19 cellular contexts compared by ENCODE assay signal in the genomic region with DNA sequence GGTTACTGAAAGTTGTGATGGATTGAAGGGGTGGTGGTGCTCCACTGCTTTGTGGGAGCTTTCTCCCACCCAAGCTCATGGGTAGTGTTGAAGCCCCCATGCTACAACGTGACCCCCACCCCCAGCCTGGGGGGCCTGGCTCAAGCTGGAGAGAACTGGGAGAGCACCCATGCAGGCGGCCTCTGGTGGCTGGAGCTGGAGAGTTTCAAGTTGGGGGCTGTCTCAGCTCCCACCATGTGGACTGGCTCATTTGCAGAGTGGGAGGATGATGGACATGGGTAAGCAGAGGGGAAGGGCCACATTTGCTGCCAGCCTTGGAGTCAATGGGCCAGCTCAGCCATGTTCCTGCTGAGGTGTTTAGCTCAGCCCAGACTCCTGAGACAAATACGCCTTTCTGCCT.
DNase-seq lines count a peak whose midpoint lies in the region; ATAC-seq, FAIRE-seq and TF ChIP-seq lines count a peak whose summit lies in the region.
"Had no signal": no experiment of that assay in that cellular context is flagged by ENCODE, and none has a peak within 500 bp of the region (broad histone marks: within the 10 kb centered on the region; RNA-seq: fewer than 3 reads in every experiment).

No MANE protein-coding gene starts in this region.

- in situ Hi-C loops in GM12878 (cut with MboI) = no loop called here

- WGBS in GM12878 (ENCODE audit: insufficient coverage, insufficient replicate concordance, low lambda C conversion rate, missing lambda C conversion rate) = 58% methylated on average over 3 of the region's 3 CpGs

- TF ChIP-seq POLR2A in GM12878 (IDR thresholded peaks at IDR 0.05; ENCODE audit: low read depth, low read length) = no peak

- H3K4me2 ChIP-seq in GM12878 (ENCODE audit: control insufficient read depth, insufficient read depth) = peak overlapping the region; percentile 31; the same call in 1 of the 2 replicates
- H3K4me2 ChIP-seq: KMS-11 had no signal

- peaks cover 6% of the 10 kb centered on the region for H3K36me3 ChIP-seq in CD8-positive, alpha-beta memory T cell (ENCODE audit: insufficient read depth, low read length)
- peaks cover 10 to 36% of the 10 kb centered on the region in 2 experiments for H3K36me3 ChIP-seq in GM12878 (ENCODE audit: control insufficient read depth in 2 of 2, insufficient read depth in 2 of 2, low read length in 1 of 2)
- no peaks in the 10 kb centered on the region for H3K36me3 ChIP-seq in H7 (replicated peaks; ENCODE audit: control insufficient read depth, insufficient read depth, low read length)
- no peaks in the 10 kb centered on the region for H3K36me3 ChIP-seq in left lung

- no peak overlapping the region for H3K4me3 ChIP-seq in CD8-positive, alpha-beta memory T cell (ENCODE audit: low read length)
- no peak overlapping the region for H3K4me3 ChIP-seq in GM12878
- no peak overlapping the region for H3K4me3 ChIP-seq in H7 (ENCODE audit: insufficient read depth, low read depth, low read length)
- H3K4me3 ChIP-seq in left lung = no peak overlapping the region
- H3K4me3 ChIP-seq: BLaER1 treated with 17β-estradiol and CSF1 and Interleukin-3, amounts not matched to agents 10 nM and 100 nM; mucosa of descending colon had no signal

- CTCF ChIA-PET in CD8-positive, alpha-beta memory T cell (lab: Charles Lee) = interaction anchor here (0.8 to 0.9 kb wide), 2 partner anchors 19 to 43 kb away, joined by 3 to 4 read pairs; no protein-coding TSS in a partner anchor
- CTCF ChIA-PET in GM12878 (lab: Yijun Ruan, JAX) = interaction anchor here (0.7 to 1.6 kb wide), 11 partner anchors 9 to 99 kb away, joined by 3 to 5 read pairs (median 3); no protein-coding TSS in a partner anchor

- TF ChIP-seq CTCF in CD14-positive monocyte (IDR thresholded peaks at IDR 0.05) (no peak), GM12878 (IDR thresholded peaks at IDR 0.05 in 2 of 3, conservative IDR thresholded peaks at IDR 0.05 in 1 of 3; ENCODE audit: control insufficient read depth in 2 of 3, extremely low read depth in 1 of 3, insufficient read depth in 1 of 3, low read depth in 3 of 3, low read length in 3 of 3) (no peak), natural killer cell (IDR thresholded peaks at IDR 0.05) (no peak), left lung (IDR thresholded peaks at IDR 0.05) (no peak)

- SMC1A ChIA-PET in GM12878 (lab: Charles Lee; ENCODE audit: uncharacterized antibody, unreplicated experiment) = interaction anchor here (0.8 to 1.7 kb wide), 7 partner anchors 11 to 95 kb away, joined by 3 to 5 read pairs (median 3); no protein-coding TSS in a partner anchor

- FAIRE-seq in GM12878 (lab: Jason Lieb, UNC) = no peak
- FAIRE-seq: GM12892 had no signal

- intact Hi-C loops in CD14-positive monocyte (cut with micrococcal nuclease) (loop anchor here in 1 of 2 donors (5.0 kb wide), 1 partner anchor 45 kb away; no protein-coding TSS in a partner anchor), GM12878 (cut with micrococcal nuclease; ENCODE audit: unreplicated experiment) (no loop called here), natural killer cell (cut with micrococcal nuclease) (loop anchor here (5.0 kb wide), 1 partner anchor 60 kb away; no protein-coding TSS in a partner anchor), left lung (cut with DNase I) (no loop called here)

- no peak for DNase-seq in CD14-positive monocyte (ENCODE audit: low spot score)
- no peak for DNase-seq in CD8-positive, alpha-beta memory T cell
- DNase-seq in GM12878 (ENCODE audit: low read depth, low spot score) = no peak
- no peak for DNase-seq in natural killer cell
- no peak for DNase-seq in H7
- no peak for DNase-seq in NCI-H510A (lab: John Stamatoyannopoulos, UW)
- no peak for DNase-seq in left lung
- DNase-seq in Ammon's horn (ENCODE audit: low spot score) = no peak
- DNase-seq: dermis blood vessel endothelial cell; NCI-H1694; NCI-H526 treated with DMSO at 0.1 percent for 48 hours; RPMI8226; stimulated activated CD4-positive, alpha-beta T cell treated with anti-CD3 and anti-CD28 coated beads, Interleukin-4, amount 100 ng/mL, for 1 hour; stimulated activated naive B cell treated with anti-CD40 and anti-IgM and Interleukin-4, amounts not matched to agents 10 μg/mL and 1 μg/mL and 100 μg/mL, for 72 hours; T-helper 9 cell had no signal

- peaks cover 83% of the 10 kb centered on the region for H3K4me1 Mint-ChIP-seq in CD14-positive monocyte
- H3K4me1 Mint-ChIP-seq in CD8-positive, alpha-beta memory T cell = peaks cover 93 to 100% (median 100%) of the 10 kb centered on the region in 3 donors
- peaks cover 94 to 97% of the 10 kb centered on the region in 2 donors for H3K4me1 Mint-ChIP-seq in natural killer cell

- H3K27ac Mint-ChIP-seq in CD14-positive monocyte = peak overlapping the region; percentile 99 to 100 (median 100)
- peak overlapping the region in 7 of 8 donors; percentile 48 to 90 (median 79) for H3K27ac Mint-ChIP-seq in CD8-positive, alpha-beta memory T cell
- peak overlapping the region; percentile 85 to 91 for H3K27ac Mint-ChIP-seq in natural killer cell

- H3K79me2 ChIP-seq in GM12878 (ENCODE audit: control insufficient read depth, insufficient read depth, low read length) = peaks cover 29% of the 10 kb centered on the region

- BruUV-seq in GM12878 (replicated peaks; lab: Mats Ljungman, UMichigan) = no TSS peak

- TF ChIP-seq EP300 in GM12878 (IDR thresholded peaks at IDR 0.05; ENCODE audit: borderline replicate concordance in 1 of 2, control insufficient read depth in 1 of 2, low read depth in 2 of 2, low read length in 2 of 2) = no peak

- H3K4me3 Mint-ChIP-seq in CD14-positive monocyte = no peak overlapping the region
- peak overlapping the region in 3 of 7 donors; percentile 26 to 52 (median 34) for H3K4me3 Mint-ChIP-seq in CD8-positive, alpha-beta memory T cell
- H3K4me3 Mint-ChIP-seq in natural killer cell = peak overlapping the region; percentile 4
- H3K4me3 Mint-ChIP-seq: stimulated activated naive B cell treated with anti-CD40 and anti-IgM and Interleukin-4, amounts not matched to agents 10 μg/mL and 1 μg/mL and 100 μg/mL, for 72 hours had no signal

- H3K9me3 Mint-ChIP-seq in CD14-positive monocyte = no peaks in the 10 kb centered on the region
- no peaks in the 10 kb centered on the region for H3K9me3 Mint-ChIP-seq in CD8-positive, alpha-beta memory T cell
- no peaks in the 10 kb centered on the region for H3K9me3 Mint-ChIP-seq in natural killer cell
- H3K9me3 Mint-ChIP-seq: stimulated activated naive B cell treated with anti-CD40 and anti-IgM and Interleukin-4, amounts not matched to agents 10 μg/mL and 1 μg/mL and 100 μg/mL, for 72 hours had no signal

- H3K27me3 Mint-ChIP-seq in CD14-positive monocyte (ENCODE audit: low read depth in 3 of 3) (peaks cover 0 to 3% (median 1%) of the 10 kb centered on the region in 3 donors), natural killer cell (ENCODE audit: low read depth in 2 of 2) (no peaks in the 10 kb centered on the region)
- no peaks in the 10 kb centered on the region for H3K27me3 Mint-ChIP-seq in CD8-positive, alpha-beta memory T cell
- H3K27me3 Mint-ChIP-seq: stimulated activated naive B cell treated with anti-CD40 and anti-IgM and Interleukin-4, amounts not matched to agents 10 μg/mL and 1 μg/mL and 100 μg/mL, for 72 hours had no signal

- H3K27ac ChIP-seq in CD8-positive, alpha-beta memory T cell (ENCODE audit: low read depth, low read length) = peak overlapping the region; percentile 49
- peak overlapping the region; percentile 13 for H3K27ac ChIP-seq in GM12878 (ENCODE audit: control insufficient read depth, insufficient read depth)
- peak overlapping the region in 1 of 2 donors; percentile 90 for H3K27ac ChIP-seq in left lung
- H3K27ac ChIP-seq: KMS-11 had no signal

- POLR2A ChIA-PET in CD8-positive, alpha-beta memory T cell (lab: Charles Lee) = interaction anchor here (1.3 kb wide), 1 partner anchor 40 kb away, joined by 3 read pairs; no protein-coding TSS in a partner anchor
- POLR2A ChIA-PET in GM12878 (lab: Charles Lee) = interaction anchor here (0.8 kb wide), 1 partner anchor 52 kb away, joined by 3 read pairs; no protein-coding TSS in a partner anchor

- RAD21 ChIA-PET in GM12878 (lab: Charles Lee; ENCODE audit: unreplicated experiment) = interaction anchor here (0.6 to 1.6 kb wide), 6 partner anchors 19 to 94 kb away, joined by 3 to 6 read pairs (median 3); no protein-coding TSS in a partner anchor

- H3K4me1 ChIP-seq in CD8-positive, alpha-beta memory T cell (ENCODE audit: insufficient read depth, low read length) = peaks cover 96% of the 10 kb centered on the region
- H3K4me1 ChIP-seq in GM12878 (ENCODE audit: control insufficient read depth, insufficient read depth, low read length) = peaks cover 28% of the 10 kb centered on the region
- peaks cover 37 to 74% of the 10 kb centered on the region in 2 donors for H3K4me1 ChIP-seq in left lung

- no peak overlapping the region for H3K9ac ChIP-seq in GM12878 (ENCODE audit: control insufficient read depth, insufficient read depth, low read length)
- H3K9ac ChIP-seq: KMS-11 had no signal

- no peaks in the 10 kb centered on the region for H3K27me3 ChIP-seq in CD8-positive, alpha-beta memory T cell (ENCODE audit: insufficient read depth, low read length, poor library complexity, severe bottlenecking)
- H3K27me3 ChIP-seq in GM12878 (replicated peaks in 1 of 2; ENCODE audit: control insufficient read depth in 2 of 2, insufficient read depth in 2 of 2, low read length in 1 of 2) (no peaks in the 10 kb centered on the region), H7 (ENCODE audit: control insufficient read depth, insufficient read depth, low read length) (no peaks in the 10 kb centered on the region), left lung (no peaks in the 10 kb centered on the region)
- H3K27me3 ChIP-seq: BLaER1 treated with 17β-estradiol and CSF1 and Interleukin-3, amounts not matched to agents 10 nM and 100 nM had no signal

- no peak; the same call in 1 of the 3 replicates for ATAC-seq in GM12878
- ATAC-seq in natural killer cell = no peak
- ATAC-seq in left lung = no peak
- ATAC-seq: stimulated activated naive B cell treated with anti-CD40 and anti-IgM and Interleukin-4, amounts not matched to agents 10 μg/mL and 1 μg/mL and 100 μg/mL, for 72 hours had no signal

- 0 out of 2 replicates have a peak, but pooled peaks have one; percentile 7 for TF ChIP-seq RAD21 in GM12878 (IDR thresholded peaks at IDR 0.05; ENCODE audit: insufficient read depth, low read depth, low read length)

- H3K9me3 ChIP-seq in CD8-positive, alpha-beta memory T cell (ENCODE audit: low read length) = no peaks in the 10 kb centered on the region
- no peaks in the 10 kb centered on the region for H3K9me3 ChIP-seq in GM12878 (replicated peaks; ENCODE audit: control insufficient read depth, insufficient read depth, low read length)
- H3K9me3 ChIP-seq in left lung = no peaks in the 10 kb centered on the region
- H3K9me3 ChIP-seq: BLaER1 treated with 17β-estradiol and CSF1 and Interleukin-3, amounts not matched to agents 10 nM and 100 nM; mucosa of descending colon had no signal

- peaks cover 9% of the 10 kb centered on the region for H4K20me1 ChIP-seq in GM12878 (ENCODE audit: control insufficient read depth, insufficient read depth)

- no peak overlapping the region for H2AFZ ChIP-seq in GM12878 (ENCODE audit: control insufficient read depth, low read depth, low read length)

- H3K36me3 Mint-ChIP-seq in CD14-positive monocyte = peaks cover 40 to 48% of the 10 kb centered on the region in 2 donors
- H3K36me3 Mint-ChIP-seq in CD8-positive, alpha-beta memory T cell = peaks cover 0 to 51% (median 6%) of the 10 kb centered on the region in 3 donors
- H3K36me3 Mint-ChIP-seq in natural killer cell = no peaks in the 10 kb centered on the region
